Comparison of ENCODE assay signal across 8 cellular contexts in genomic region chr17:83109793-83110645, GRCh38. TPM values are rescaled to one million over a fixed set of nuclear protein-coding genes. Genes with fewer than 3 reads are reported as not detected.
DNase-seq lines count a peak whose midpoint lies in the region; ATAC-seq and TF ChIP-seq lines count a peak whose summit lies in the region.

No MANE protein-coding gene starts in this region.

- no peaks in the 10 kb centered on the region for H3K9me3 ChIP-seq in prostate gland

- TF ChIP-seq CTCF in fibroblast of the aortic adventitia (IDR thresholded peaks at IDR 0.05; ENCODE audit: insufficient read depth, low read length) = no peak
- no peak for TF ChIP-seq CTCF in prostate gland (IDR thresholded peaks at IDR 0.05)

- ATAC-seq in stimulated activated naive CD8-positive, alpha-beta T cell treated with anti-CD3 and anti-CD28 coated beads, Interleukin-15, Interleukin-2, amounts not matched to agents 100 U/mL and 50 U/mL, for 24 hours = no peak

- no peak for TF ChIP-seq POLR2A in prostate gland (IDR thresholded peaks at IDR 0.05)

- H3K4me1 ChIP-seq in prostate gland (replicated peaks) = peaks cover 5% of the 10 kb centered on the region

- H3K4me3 ChIP-seq in fibroblast of the aortic adventitia (ENCODE audit: low read depth, low read length) = peak overlapping the region; percentile 54
- peak overlapping the region; percentile 3 to 7 for H3K4me3 ChIP-seq in prostate gland

- WGBS in prostate gland = 17% methylated on average over 37 of the region's 37 CpGs

- no peak overlapping the region for H3K27ac ChIP-seq in prostate gland

- in situ Hi-C loops in KBM-7 (cut with MboI; ENCODE audit: low pct_unique_long_range_greater_than_20kb, low sequenced_read_pairs) = no loop called here

- no peaks in the 10 kb centered on the region for H3K36me3 ChIP-seq in prostate gland

- peak; percentile 58 for DNase-seq in DMS79 (lab: John Stamatoyannopoulos, UW)
- DNase-seq in RKO (ENCODE audit: low spot score) = peak; percentile 89
- peak; percentile 99 for DNase-seq in fibroblast of the aortic adventitia (ENCODE audit: low read depth)
- peak; percentile 89 for DNase-seq in prostate gland (ENCODE audit: low spot score)
- no peak for DNase-seq in KBM-7
- DNase-seq in SK-N-DZ (ENCODE audit: low spot score) = no peak
- DNase-seq in cerebellar nuclear complex (lab: John Stamatoyannopoulos, UW) = no peak
- DNase-seq in stimulated activated naive CD8-positive, alpha-beta T cell treated with anti-CD3 and anti-CD28 coated beads, Interleukin-15, Interleukin-2, amounts not matched to agents 100 U/mL and 50 U/mL, for 24 hours = no peak

- H3K27me3 ChIP-seq in prostate gland (replicated peaks; ENCODE audit: insufficient read depth) = no peaks in the 10 kb centered on the region

- intact Hi-C loops in prostate gland (cut with DNase I) = no loop called here

RNA-seq across cellular contexts. Expression of gene METRNL, which starts 30.6 kb away (rescaled TPM):
- total RNA-seq in fibroblast of the aortic adventitia (ENCODE audit: low replicate concordance) = 77.4 and 105 TPM in 2 replicates
- total RNA-seq in prostate gland = 10 to 100 TPM; 22.4 to 59.4 TPM
- polyA plus RNA-seq in SK-N-DZ (2014; cell fraction: cytosol; rRNA removed) = 6.8 and 13.6 TPM in 2 replicates
- polyA plus RNA-seq in SK-N-DZ (2014; cell fraction: nucleus; rRNA removed) = 4.5 and 6.9 TPM in 2 replicates

Comparison
In these comparisons a context has a peak if more than half of its experiments do, and no peak if none do; other contexts are left out.
1. DNase-seq: peak in DMS79 (single experiment), RKO (single experiment), fibroblast of the aortic adventitia (single experiment) and prostate gland (single experiment); none in KBM-7 (single experiment), SK-N-DZ (single experiment), cerebellar nuclear complex (0 of 2) and stimulated activated naive CD8-positive, alpha-beta T cell treated with anti-CD3 and anti-CD28 coated beads, Interleukin-15, Interleukin-2, amounts not matched to agents 100 U/mL and 50 U/mL, for 24 hours (single experiment).